8 cellular contexts compared by ENCODE assay signal in genomic region chrY:19744381-19745378, GRCh38. TPM values are rescaled to one million over a fixed set of nuclear protein-coding genes. Genes with fewer than 3 reads are reported as not detected.
DNase-seq lines count a peak whose midpoint lies in the region; ATAC-seq, FAIRE-seq and TF ChIP-seq lines count a peak whose summit lies in the region.

Gene KDM5D, minus strand, starts transcription at chrY:19744726. Its CDS starts 192 bp downstream, at chrY:19744534.

- WGBS in small intestine, 3 donors: 0% methylated on average over 49 to 52 of the region's 52 CpGs; no CpG with 5 or more reads in 1 of the 3 donors

- H3K27me3 ChIP-seq in small intestine (ENCODE audit: control insufficient read depth in 2 of 2, insufficient read depth in 2 of 2, low read length in 2 of 2): no peaks in the 10 kb centered on the region

- peaks cover 36% of the 10 kb centered on the region for H3K4me1 Mint-ChIP-seq in activated B cell treated with CpG ODN at 0.5 μM for 24 hours

- H3K36me3 ChIP-seq in small intestine (ENCODE audit: control insufficient read depth in 2 of 2, insufficient read depth in 2 of 2, low read length in 2 of 2): no peaks in the 10 kb centered on the region

- intact Hi-C loops in activated B cell treated with CpG ODN at 0.5 μM for 24 hours (cut with micrococcal nuclease): loop anchor here (1.0 to 10.0 kb wide), 3 partner anchors 177 to 990 kb away; partner anchors contain the start of gene EIF1AY

- no peak for FAIRE-seq in small intestine (lab: Jason Lieb, UNC)
- no peak for FAIRE-seq in GM12892 (lab: Jason Lieb, UNC)

- H3K27me3 Mint-ChIP-seq in activated B cell treated with CpG ODN at 0.5 μM for 24 hours: no peaks in the 10 kb centered on the region

- H3K9me3 ChIP-seq in small intestine (ENCODE audit: control insufficient read depth, low read depth): no peaks in the 10 kb centered on the region

- peak within 1 kb of the TSS; percentile 95 for H3K4me3 Mint-ChIP-seq in activated B cell treated with CpG ODN at 0.5 μM for 24 hours

- H3K36me3 Mint-ChIP-seq in activated B cell treated with CpG ODN at 0.5 μM for 24 hours (ENCODE audit: low read depth): peaks cover 28% of the 10 kb centered on the region

- CTCF ChIA-PET in activated B cell treated with CpG ODN at 0.5 μM for 24 hours (lab: Charles Lee): no interaction called here

- DNase-seq in EL (peak; percentile 67), activated B cell treated with CpG ODN at 0.5 μM for 24 hours (peak; percentile 35), fibroblast of pulmonary artery (ENCODE audit: low read depth) (peak; percentile 82), small intestine (peak; percentile 81), NCI-H1436 treated with DMSO at 0.1 percent for 48 hours (lab: John Stamatoyannopoulos, UW) (no peak), GM12892 (ENCODE audit: insufficient read length) (no peak), DMS 273 treated with DMSO at 0.1 percent for 48 hours (lab: John Stamatoyannopoulos, UW) (no peak)

- peak within 1 kb of the TSS in 1 of 2 donors; percentile 89 for H3K27ac ChIP-seq in small intestine (ENCODE audit: low read depth in 1 of 2, low read length in 1 of 2)

- H3K27ac Mint-ChIP-seq in activated B cell treated with CpG ODN at 0.5 μM for 24 hours: peak within 1 kb of the TSS; percentile 97

- peak within 1 kb of the TSS; percentile 73 for H3K4me3 ChIP-seq in fibroblast of pulmonary artery (replicated peaks; ENCODE audit: low read depth, low read length)
- peak within 1 kb of the TSS in 1 of 2 donors; percentile 39 for H3K4me3 ChIP-seq in small intestine (ENCODE audit: low read depth in 1 of 2, low read length in 2 of 2)

- ATAC-seq in HG03439 (IDR thresholded peaks at IDR 0.05; ENCODE audit: unreplicated experiment) (peak; percentile 90), activated B cell treated with CpG ODN at 0.5 μM for 24 hours (ENCODE audit: low read depth) (peak; percentile 84)

- H3K9me3 Mint-ChIP-seq in activated B cell treated with CpG ODN at 0.5 μM for 24 hours: peaks cover 2% of the 10 kb centered on the region

- no peak for TF ChIP-seq POLR2A in GM12892 (IDR thresholded peaks at IDR 0.05; ENCODE audit: low read depth, low read length)

- POLR2A ChIA-PET in activated B cell treated with CpG ODN at 0.5 μM for 24 hours (lab: Charles Lee): interaction anchor here (0.6 to 2.0 kb wide), 8 partner anchors 10 to 831 kb away, joined by 3 to 15 read pairs (median 4); partner anchors contain the start of gene EIF1AY

- H3K4me1 ChIP-seq in small intestine (ENCODE audit: control insufficient read depth in 2 of 2, insufficient read depth in 1 of 2, low read depth in 1 of 2, low read length in 1 of 2): no peaks in the 10 kb centered on the region

- no peak for TF ChIP-seq CTCF in activated B cell treated with CpG ODN at 0.5 μM for 24 hours (IDR thresholded peaks at IDR 0.05)
- TF ChIP-seq CTCF in fibroblast of pulmonary artery (IDR thresholded peaks at IDR 0.05; ENCODE audit: low read length, missing control alignments): no peak

RNA-seq across cellular contexts. Expression of gene KDM5D, which starts in this region (rescaled TPM):
- 121 and 144 TPM in 2 replicates for total RNA-seq in activated B cell treated with CpG ODN at 0.5 μM for 24 hours
- 10 to 100 TPM in 2 of 3 donors, not detected in 1; 16.8 to 46.1 TPM for polyA plus RNA-seq in small intestine
- not detected for polyA plus RNA-seq in GM12892 (2012; ENCODE audit: missing spikeins)

Comparison
In these comparisons a context has a peak if more than half of its experiments do, and no peak if none do; other contexts are left out.
1. DNase-seq: peak in EL (single experiment), activated B cell treated with CpG ODN at 0.5 μM for 24 hours (single experiment), fibroblast of pulmonary artery (single experiment) and small intestine (single experiment); none in NCI-H1436 treated with DMSO at 0.1 percent for 48 hours (single experiment), GM12892 (single experiment) and DMS 273 treated with DMSO at 0.1 percent for 48 hours (single experiment).